ENCODE assay signal across 1 cellular context in the genomic region with DNA sequence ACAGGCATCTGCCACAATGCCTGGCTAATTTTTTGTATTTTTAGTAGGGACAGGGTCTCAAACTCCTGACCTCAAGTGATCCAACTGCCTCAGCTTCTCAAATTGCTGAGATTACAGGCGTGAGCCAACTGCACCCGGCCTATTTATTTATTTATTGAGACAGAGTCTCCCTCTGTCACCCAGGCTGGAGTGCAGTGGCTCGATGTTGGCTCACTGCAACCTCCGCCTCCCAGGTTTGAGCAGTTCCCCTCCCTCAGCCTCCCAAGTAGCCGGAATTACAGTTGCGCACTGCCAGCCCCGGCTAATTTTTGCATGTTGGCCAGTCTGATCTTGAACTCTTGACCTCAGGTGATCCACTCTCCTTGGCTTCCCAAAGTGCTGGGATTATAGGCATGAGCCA. TPM values are rescaled to one million over a fixed set of nuclear protein-coding genes. Genes with fewer than 3 reads are reported as not detected.
"Had no signal": no experiment of that assay in that cellular context is flagged by ENCODE, and none has a peak within 500 bp of the region (broad histone marks: within the 10 kb centered on the region; RNA-seq: fewer than 3 reads in every experiment).

No MANE protein-coding gene starts in this region.

RNA-seq across cellular contexts. Expression of a gene that starts 59.9 kb away (rescaled TPM):
- polyA plus RNA-seq: immature natural killer cell had no signal
